Comparison of ENCODE assay signal across 1 cellular context in genomic region chr1:47178665-47179022, GRCh38.
TF ChIP-seq lines count a peak whose summit lies in the region.

No MANE protein-coding gene starts in this region.

TF ChIP-seq in GM12878, 131 proteins besides CTCF, POLR2A, EP300 and RAD21:
- no peak for TF ChIP-seq ZBTB11 (CRISPR knock-in tag; IDR thresholded peaks at IDR 0.05)
TF ChIP-seq in GM12878: peak in this region for 0.
